In genomic region chr5:31771045-31771444, GRCh38 we compare ENCODE assay signal across 14 cellular contexts.
A peak's percentile ranks its signal among the peaks of the same experiment; 100 is the strongest.
DNase-seq lines count a peak whose midpoint lies in the region; ATAC-seq, FAIRE-seq and TF ChIP-seq lines count a peak whose summit lies in the region.
"Had no signal": no experiment of that assay in that cellular context is flagged by ENCODE, and none has a peak within 500 bp of the region (broad histone marks: within the 10 kb centered on the region; RNA-seq: fewer than 3 reads in every experiment).

No MANE protein-coding gene starts in this region.

- POLR2A ChIA-PET in GM10248 (lab: Yijun Ruan, JAX) = no interaction called here

- CTCF ChIA-PET in GM10248 (lab: Yijun Ruan, JAX) = interaction anchor here (0.9 to 2.5 kb wide), 3 partner anchors 9 to 38 kb away, joined by 3 to 6 read pairs (median 4); no protein-coding TSS in a partner anchor

- no peak for TF ChIP-seq CTCF in GM10248 (IDR thresholded peaks at IDR 0.05; ENCODE audit: control extremely low read depth, extremely low read depth, low read depth, missing control alignments)

- no peak for FAIRE-seq in GM19239 (lab: Jason Lieb, UNC)
- FAIRE-seq: colon, frontal cortex had no signal

- peak; percentile 48 for DNase-seq in GM10248 (ENCODE audit: extremely low spot score)
- peak; percentile 24 for DNase-seq in GM19239 (ENCODE audit: insufficient read length, low spot score)
- no peak for DNase-seq in dedifferentiated amniotic fluid mesenchymal stem cell (ENCODE audit: extremely low spot score)
- no peak for DNase-seq in DMS79 treated with DMSO at 0.1 percent for 48 hours (lab: John Stamatoyannopoulos, UW)
- DNase-seq in NCI-H2196 treated with DMSO at 0.1 percent for 48 hours (lab: John Stamatoyannopoulos, UW; ENCODE audit: unreplicated experiment) = no peak
- no peak for DNase-seq in AG20443 (ENCODE audit: low spot score)
- DNase-seq: activated naive CD4-positive, alpha-beta T cell treated with Interleukin-2 at 50 U/mL for 16 hours; GF-D8; Peyer's patch; posterior cingulate gyrus had no signal

- ATAC-seq in HG02623 (IDR thresholded peaks at IDR 0.05; ENCODE audit: unreplicated experiment) (peak; percentile 92), HG03432 (IDR thresholded peaks at IDR 0.05; ENCODE audit: unreplicated experiment) (peak; percentile 92)

Comparison
In these comparisons a context has a peak if more than half of its experiments do, and no peak if none do; other contexts are left out.
1. DNase-seq: peak in GM10248 (single experiment) and GM19239 (single experiment); none in dedifferentiated amniotic fluid mesenchymal stem cell (single experiment), DMS79 treated with DMSO at 0.1 percent for 48 hours (single experiment), NCI-H2196 treated with DMSO at 0.1 percent for 48 hours (single experiment) and AG20443 (single experiment).